13 cellular contexts compared by ENCODE assay signal in the genomic region with DNA sequence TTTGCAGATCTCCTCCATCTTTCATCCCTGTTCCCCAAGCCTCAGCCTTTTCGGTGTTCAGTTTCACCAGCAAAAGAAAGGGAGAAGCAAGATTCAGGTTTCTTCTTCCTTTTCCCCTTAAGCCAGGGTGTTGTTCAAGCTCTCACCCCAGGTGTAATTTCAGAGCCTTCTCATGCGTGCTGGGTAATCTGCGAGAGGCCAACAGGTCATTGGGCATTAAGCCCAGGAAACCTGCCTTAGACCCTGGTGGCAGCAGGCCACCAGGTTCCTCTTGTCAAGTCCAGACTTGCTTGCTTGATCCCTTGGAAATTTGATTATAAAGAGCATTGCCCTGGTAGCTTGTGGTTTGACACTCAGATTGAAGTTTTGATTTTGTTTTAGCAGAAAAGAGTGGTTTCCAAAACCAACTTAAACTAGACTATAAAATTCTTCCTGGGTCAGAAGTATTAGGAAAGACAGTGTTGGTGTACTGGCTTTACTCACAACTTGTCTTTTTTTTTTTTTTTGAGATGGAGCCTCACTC. TPM values are rescaled to one million over a fixed set of nuclear protein-coding genes. Genes with fewer than 3 reads are reported as not detected.
DNase-seq lines count a peak whose midpoint lies in the region; ATAC-seq lines count a peak whose summit lies in the region.
"Had no signal": no experiment of that assay in that cellular context is flagged by ENCODE, and none has a peak within 500 bp of the region (broad histone marks: within the 10 kb centered on the region; RNA-seq: fewer than 3 reads in every experiment).

No MANE protein-coding gene starts in this region.

- peak overlapping the region in 5 of 9 donors; percentile 21 to 78 (median 54) for H3K27ac Mint-ChIP-seq in naive thymus-derived CD4-positive, alpha-beta T cell

- H3K9me3 Mint-ChIP-seq in naive thymus-derived CD4-positive, alpha-beta T cell: no peaks in the 10 kb centered on the region

- POLR2A ChIA-PET in naive thymus-derived CD4-positive, alpha-beta T cell (lab: Charles Lee): interaction anchor here (0.6 kb wide), 1 partner anchor 861 kb away, joined by 3 read pairs; no protein-coding TSS in a partner anchor

- H3K27me3 Mint-ChIP-seq in naive thymus-derived CD4-positive, alpha-beta T cell: no peaks in the 10 kb centered on the region

- peaks cover 3 to 38% (median 6%) of the 10 kb centered on the region in 7 donors for H3K4me1 Mint-ChIP-seq in naive thymus-derived CD4-positive, alpha-beta T cell

- H3K36me3 ChIP-seq in naive thymus-derived CD4-positive, alpha-beta T cell (ENCODE audit: control insufficient read depth in 2 of 3, insufficient read depth in 3 of 3, low read length in 3 of 3): peaks cover 0 to 13% (median 0%) of the 10 kb centered on the region in 3 experiments

- peaks cover 0 to 16% (median 6%) of the 10 kb centered on the region in 5 donors for H3K36me3 Mint-ChIP-seq in naive thymus-derived CD4-positive, alpha-beta T cell

- H3K4me3 Mint-ChIP-seq in naive thymus-derived CD4-positive, alpha-beta T cell: no peak overlapping the region

- CTCF ChIA-PET in naive thymus-derived CD4-positive, alpha-beta T cell (lab: Charles Lee): interaction anchor here (0.6 to 1.7 kb wide), 4 partner anchors 11 to 541 kb away, joined by 3 to 5 read pairs (median 4); partner anchors contain the start of gene PRDX1

- intact Hi-C loops in naive thymus-derived CD4-positive, alpha-beta T cell (cut with micrococcal nuclease): no loop called here

- H3K9me3 ChIP-seq in naive thymus-derived CD4-positive, alpha-beta T cell (ENCODE audit: control insufficient read depth in 2 of 3, low read length in 3 of 3): no peaks in the 10 kb centered on the region
- H3K9me3 ChIP-seq: gastrocnemius medialis, Peyer's patch had no signal

- H3K27ac ChIP-seq in naive thymus-derived CD4-positive, alpha-beta T cell (ENCODE audit: low read depth, low read length): no peak overlapping the region
- H3K27ac ChIP-seq: brain microvascular endothelial cell, Peyer's patch had no signal

- peaks cover 0 to 3% of the 10 kb centered on the region in 2 donors for H3K4me1 ChIP-seq in naive thymus-derived CD4-positive, alpha-beta T cell (ENCODE audit: control insufficient read depth in 2 of 2, insufficient read depth in 2 of 2, low read length in 2 of 2)

- no peak overlapping the region for H3K4me3 ChIP-seq in naive thymus-derived CD4-positive, alpha-beta T cell (ENCODE audit: low read length)
- H3K4me3 ChIP-seq: gastrocnemius medialis, Peyer's patch, skin epidermis had no signal

- DNase-seq in NCI-H2171 treated with DMSO at 0.1 percent for 48 hours (lab: John Stamatoyannopoulos, UW): peak; percentile 39
- no peak for DNase-seq in NCI-H2171 (lab: John Stamatoyannopoulos, UW)
- DNase-seq in M059J (ENCODE audit: low read depth): peak; percentile 29
- peak; percentile 9 for DNase-seq in cerebellum (ENCODE audit: low spot score)
- no peak for DNase-seq in naive thymus-derived CD4-positive, alpha-beta T cell
- DNase-seq in dedifferentiated amniotic fluid mesenchymal stem cell (ENCODE audit: extremely low spot score): no peak
- DNase-seq: activated CD4-positive, alpha-beta T cell treated with anti-CD3 and anti-CD28 coated beads for 4 hours; brain microvascular endothelial cell; Peyer's patch had no signal

- no peaks in the 10 kb centered on the region for H3K27me3 ChIP-seq in naive thymus-derived CD4-positive, alpha-beta T cell (ENCODE audit: control insufficient read depth in 2 of 2, insufficient read depth in 2 of 2, low read length in 2 of 2)
- H3K27me3 ChIP-seq: brain microvascular endothelial cell, gastrocnemius medialis, Peyer's patch had no signal

- no peak for ATAC-seq in naive thymus-derived CD4-positive, alpha-beta T cell
- ATAC-seq in HG03045 (IDR thresholded peaks at IDR 0.05; ENCODE audit: unreplicated experiment): no peak
- ATAC-seq in GM21619 (IDR thresholded peaks at IDR 0.05; ENCODE audit: unreplicated experiment): no peak

RNA-seq across cellular contexts. Expression of gene AKR1A1, which starts 6.9 kb away (rescaled TPM):
- total RNA-seq in M059J (2014; rRNA removed; shearing (Covaris generic)): 71.2 and 88.4 TPM in 2 replicates
- 47.0 TPM for total RNA-seq in cerebellum
- 100 to 1,000 TPM in 1 of 5 experiments, 10 to 100 TPM in 4; 47.5 to 155 (median 69.3) TPM for total RNA-seq in naive thymus-derived CD4-positive, alpha-beta T cell
- 10 to 100 TPM; 81.2 to 92.6 TPM for polyA plus RNA-seq in naive thymus-derived CD4-positive, alpha-beta T cell

RNA-seq across cellular contexts. Expression of gene NASP, which starts 26.4 kb away (rescaled TPM):
- 104 and 120 TPM in 2 replicates for total RNA-seq in M059J (2014; rRNA removed; shearing (Covaris generic))
- total RNA-seq in cerebellum: 122 TPM
- total RNA-seq in naive thymus-derived CD4-positive, alpha-beta T cell: 100 to 1,000 TPM in 2 of 5 experiments, 10 to 100 TPM in 3; 70.5 to 173 (median 84.0) TPM
- 100 to 1,000 TPM in 1 of 2 donors, 10 to 100 TPM in 1; 78.9 to 108 TPM for polyA plus RNA-seq in naive thymus-derived CD4-positive, alpha-beta T cell

RNA-seq across cellular contexts. Expression of gene PRDX1, which starts 35.8 kb away (rescaled TPM):
- total RNA-seq in M059J (2014; rRNA removed; shearing (Covaris generic)): 826 and 917 TPM in 2 replicates
- total RNA-seq in cerebellum: 175 TPM
- 100 to 1,000 TPM in 2 of 5 experiments, 10 to 100 TPM in 3; 28.8 to 369 (median 96.3) TPM for total RNA-seq in naive thymus-derived CD4-positive, alpha-beta T cell
- polyA plus RNA-seq in naive thymus-derived CD4-positive, alpha-beta T cell: 100 to 1,000 TPM; 200 to 203 TPM

RNA-seq across cellular contexts. Expression of gene MMACHC, which starts 57.4 kb away (rescaled TPM):
- 6.1 and 8.3 TPM in 2 replicates for total RNA-seq in M059J (2014; rRNA removed; shearing (Covaris generic))
- total RNA-seq in cerebellum: 3.1 TPM
- 1 to 10 TPM; 2.1 to 6.3 (median 4.9) TPM for total RNA-seq in naive thymus-derived CD4-positive, alpha-beta T cell
- 1 to 10 TPM in 1 of 2 donors, under 1 TPM in 1; 0.58 to 2.1 TPM for polyA plus RNA-seq in naive thymus-derived CD4-positive, alpha-beta T cell

RNA-seq across cellular contexts. Expression of gene CCDC163, which starts 57.6 kb away (rescaled TPM):
- total RNA-seq in M059J (2014; rRNA removed; shearing (Covaris generic)): 2.9 and 4.9 TPM in 2 replicates
- 0.27 TPM for total RNA-seq in cerebellum
- 1 to 10 TPM; 1.6 to 4.4 (median 3.7) TPM for total RNA-seq in naive thymus-derived CD4-positive, alpha-beta T cell
- 1 to 10 TPM; 5.2 to 8.9 TPM for polyA plus RNA-seq in naive thymus-derived CD4-positive, alpha-beta T cell

Comparison
In these comparisons a context has a peak if more than half of its experiments do, and no peak if none do; other contexts are left out.
1. DNase-seq: peak in NCI-H2171 treated with DMSO at 0.1 percent for 48 hours (single experiment), M059J (single experiment) and cerebellum (single experiment); none in NCI-H2171 (single experiment), naive thymus-derived CD4-positive, alpha-beta T cell (0 of 9) and dedifferentiated amniotic fluid mesenchymal stem cell (single experiment).